Comparison of ENCODE assay signal across 1 cellular context in genomic region chr1:26822737-26823395, GRCh38.
TF ChIP-seq lines count a peak whose summit lies in the region.

No MANE protein-coding gene starts in this region.

TF ChIP-seq in K562, 482 proteins besides CTCF, POLR2A, EP300 and RAD21:
- TF ChIP-seq RBM15 (IDR thresholded peaks at IDR 0.05; ENCODE audit: insufficient read depth, low read length) = no peak
- no peak for TF ChIP-seq E4F1 (CRISPR knock-in tag; IDR thresholded peaks at IDR 0.05; ENCODE audit: borderline replicate concordance)
- TF ChIP-seq CBX2 (IDR thresholded peaks at IDR 0.05; ENCODE audit: insufficient read depth, low read length, poor library complexity, severe bottlenecking) = no peak
- TF ChIP-seq SMARCA4 (IDR thresholded peaks at IDR 0.05) = no peak
- peak; percentile 79 for TF ChIP-seq ZNF707 (CRISPR knock-in tag; conservative IDR thresholded peaks at IDR 0.05)
- TF ChIP-seq CBX3 (IDR thresholded peaks at IDR 0.05; ENCODE audit: borderline replicate concordance in 1 of 2, low read length in 2 of 2) = peak in 1 of 2 experiments; percentile 54; a peak in 1 of 3 replicates
- TF ChIP-seq MECOM (CRISPR knock-in tag; IDR thresholded peaks at IDR 0.05) = no peak
- TF ChIP-seq MCM3 (IDR thresholded peaks at IDR 0.05) = no peak
